32 cellular contexts compared by ENCODE assay signal in the genomic region with DNA sequence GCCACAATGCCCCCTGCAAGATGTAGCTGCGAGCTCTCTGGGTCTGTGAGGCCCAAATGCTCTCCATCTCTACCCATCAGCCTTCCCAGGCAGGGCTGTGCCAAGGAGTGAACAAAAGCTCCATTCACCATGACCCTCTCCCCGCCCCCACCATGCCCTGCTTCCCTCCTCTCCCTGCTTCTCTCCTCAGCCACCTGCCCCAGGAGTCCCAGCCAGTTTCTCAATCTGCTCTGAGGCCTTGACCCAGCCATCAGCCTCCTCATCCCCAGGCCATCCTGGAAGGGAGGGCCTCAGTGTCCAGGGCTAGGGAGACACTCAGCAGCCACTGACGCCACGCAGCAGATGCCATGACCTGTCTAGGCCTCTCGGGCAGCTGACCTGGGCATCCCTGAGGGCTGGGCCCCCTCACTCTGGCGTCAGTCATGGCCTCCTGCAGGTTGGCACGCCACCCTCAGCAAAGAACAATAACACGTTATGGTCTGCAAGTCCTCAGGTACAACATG. TPM values are rescaled to one million over a fixed set of nuclear protein-coding genes. Genes with fewer than 3 reads are reported as not detected.
DNase-seq lines count a peak whose midpoint lies in the region; TF ChIP-seq lines count a peak whose summit lies in the region.
"Had no signal": no experiment of that assay in that cellular context is flagged by ENCODE, and none has a peak within 500 bp of the region (broad histone marks: within the 10 kb centered on the region; RNA-seq: fewer than 3 reads in every experiment).

No MANE protein-coding gene starts in this region.

- H3K9me3 ChIP-seq in endodermal cell (ENCODE audit: control insufficient read depth, low read length), result no peaks in the 10 kb centered on the region
- H3K9me3 ChIP-seq in effector memory CD4-positive, alpha-beta T cell (ENCODE audit: control insufficient read depth, low read length), result no peaks in the 10 kb centered on the region
- H3K9me3 ChIP-seq in vagina, result no peaks in the 10 kb centered on the region
- H3K9me3 ChIP-seq: adrenal gland, gastroesophageal sphincter, right lobe of liver, suprapubic skin, upper lobe of right lung had no signal

- H3K4me1 ChIP-seq in endodermal cell (ENCODE audit: control insufficient read depth, insufficient read depth, low read length), result no peaks in the 10 kb centered on the region
- H3K4me1 ChIP-seq in effector memory CD4-positive, alpha-beta T cell (ENCODE audit: control insufficient read depth, insufficient read depth, low read length, poor library complexity, severe bottlenecking), result no peaks in the 10 kb centered on the region
- peaks cover 24% of the 10 kb centered on the region for H3K4me1 ChIP-seq in vagina
- H3K4me1 ChIP-seq: adrenal gland, gastroesophageal sphincter, parathyroid adenoma, right lobe of liver, upper lobe of right lung had no signal

- 84 to 97% methylated on average over 6 to 8 of the region's 8 CpGs for WGBS in endodermal cell (ENCODE audit: insufficient coverage in 1 of 2, insufficient read length in 1 of 2), 2 experiments

- no peaks in the 10 kb centered on the region for H3K27me3 ChIP-seq in endodermal cell (ENCODE audit: control insufficient read depth, insufficient read depth, low read length, poor library complexity, severe bottlenecking)
- no peaks in the 10 kb centered on the region for H3K27me3 ChIP-seq in effector memory CD4-positive, alpha-beta T cell (replicated peaks; ENCODE audit: control insufficient read depth, insufficient read depth, low read length, poor library complexity, severe bottlenecking)
- no peaks in the 10 kb centered on the region for H3K27me3 ChIP-seq in vagina
- H3K27me3 ChIP-seq: adrenal gland, gastroesophageal sphincter, right lobe of liver, suprapubic skin, upper lobe of right lung had no signal

- peak; percentile 83 for DNase-seq in Ammon's horn (ENCODE audit: low spot score)
- DNase-seq in RWPE1 (ENCODE audit: low spot score), result no peak
- peak; percentile 29 for DNase-seq in endodermal cell
- peak in 47 of 56 donors; percentile 20 to 78 (median 52) for DNase-seq in nucleus accumbens (lab: John Stamatoyannopoulos, UW)
- DNase-seq in NCI-H146 (lab: John Stamatoyannopoulos, UW), result no peak
- no peak for DNase-seq in HuH-7 (ENCODE audit: low spot score)
- no peak for DNase-seq in effector memory CD4-positive, alpha-beta T cell
- no peak for DNase-seq in vagina (ENCODE audit: extremely low spot score in 2 of 2)
- DNase-seq: activated CD4-positive, alpha-beta T cell treated with anti-CD3 and anti-CD28 coated beads for 36 hours; activated CD8-positive, alpha-beta memory T cell treated with anti-CD3 and anti-CD28 coated beads for 24 hours; activated naive CD4-positive, alpha-beta T cell treated with anti-CD3 and anti-CD28 coated beads for 36 hours; activated T-cell treated with anti-CD3 and anti-CD28 coated beads, Interleukin-2, amount 50 U/mL, for 4 hours; KBM-7; MM.1S; NCI-H1417; NCI-H2081 treated with DMSO at 0.1 percent for 48 hours; NCI-H82; RPMI8226; stimulated activated CD4-positive, alpha-beta T cell treated with anti-CD3 and anti-CD28 coated beads, Interleukin-4, amount 100 ng/mL, for 24 hours; T-helper 2 cell; upper lobe of right lung had no signal

- peaks cover 2% of the 10 kb centered on the region for H3K27me3 Mint-ChIP-seq in endodermal cell (ENCODE audit: insufficient read depth)
- H3K27me3 Mint-ChIP-seq: activated CD4-positive, alpha-beta T cell treated with anti-CD3 and anti-CD28 coated beads for 36 hours had no signal

- H3K4me3 ChIP-seq in endodermal cell (ENCODE audit: low read length) (no peak overlapping the region), vagina (no peak overlapping the region)
- no peak overlapping the region for H3K4me3 ChIP-seq in effector memory CD4-positive, alpha-beta T cell (ENCODE audit: insufficient read depth, low read depth, low read length, poor library complexity, severe bottlenecking)
- H3K4me3 ChIP-seq: adrenal gland, gastroesophageal sphincter, right lobe of liver, suprapubic skin, upper lobe of right lung had no signal

- no peaks in the 10 kb centered on the region for H3K36me3 Mint-ChIP-seq in endodermal cell (ENCODE audit: low read depth)
- H3K36me3 Mint-ChIP-seq: stimulated activated effector memory CD8-positive, alpha-beta T cell treated with anti-CD3 and anti-CD28 coated beads, Interleukin-12 subunit alpha, Interleukin-12 subunit beta, amount 100 ng/mL, for 72 hours had no signal

- no peaks in the 10 kb centered on the region for H3K9me3 Mint-ChIP-seq in endodermal cell
- H3K9me3 Mint-ChIP-seq: activated naive CD4-positive, alpha-beta T cell treated with anti-CD3 and anti-CD28 coated beads for 36 hours; activated T-cell treated with anti-CD3 and anti-CD28 coated beads, Interleukin-2, amount 50 U/mL, for 4 hours; nephron; stimulated activated effector memory CD8-positive, alpha-beta T cell treated with anti-CD3 and anti-CD28 coated beads, Interleukin-12 subunit alpha, Interleukin-12 subunit beta, amount 100 ng/mL, for 72 hours had no signal

- H3K9ac ChIP-seq in endodermal cell (ENCODE audit: extremely low read depth, low read length, poor library complexity, severe bottlenecking), result no peak overlapping the region
- H3K9ac ChIP-seq: parathyroid adenoma had no signal

- POLR2A ChIA-PET in RWPE1 (lab: Yijun Ruan, JAX; ENCODE audit: low non-redundant PET), result no interaction called here

- no peak for TF ChIP-seq POLR2A in vagina (IDR thresholded peaks at IDR 0.05)

- H3K4me3 Mint-ChIP-seq in endodermal cell, result no peak overlapping the region
- H3K4me3 Mint-ChIP-seq: activated CD4-positive, alpha-beta T cell treated with anti-CD3 and anti-CD28 coated beads for 36 hours; activated naive CD4-positive, alpha-beta T cell treated with anti-CD3 and anti-CD28 coated beads for 36 hours; activated T-cell treated with anti-CD3 and anti-CD28 coated beads, Interleukin-2, amount 50 U/mL, for 4 hours; nephron; stimulated activated effector memory CD8-positive, alpha-beta T cell treated with anti-CD3 and anti-CD28 coated beads, Interleukin-12 subunit alpha, Interleukin-12 subunit beta, amount 100 ng/mL, for 72 hours had no signal

- TF ChIP-seq CTCF in RWPE1 (conservative IDR thresholded peaks at IDR 0.05; ENCODE audit: low read depth) (no peak), endodermal cell (conservative IDR thresholded peaks at IDR 0.05) (no peak), vagina (IDR thresholded peaks at IDR 0.05) (no peak)

- no peaks in the 10 kb centered on the region for H3K4me1 Mint-ChIP-seq in endodermal cell
- H3K4me1 Mint-ChIP-seq: activated CD4-positive, alpha-beta T cell treated with anti-CD3 and anti-CD28 coated beads for 36 hours; nephron had no signal

- H3K27ac ChIP-seq in RWPE1 (peak overlapping the region; percentile 25), endodermal cell (ENCODE audit: low read depth, low read length) (no peak overlapping the region), vagina (no peak overlapping the region)
- H3K27ac ChIP-seq in effector memory CD4-positive, alpha-beta T cell (ENCODE audit: insufficient read depth, low read length, poor library complexity, severe bottlenecking), result no peak overlapping the region
- H3K27ac ChIP-seq: adrenal gland, gastroesophageal sphincter, parathyroid adenoma, right lobe of liver, suprapubic skin, upper lobe of right lung had no signal

- CTCF ChIA-PET in RWPE1 (lab: Yijun Ruan, JAX), result interaction anchor here (0.8 kb wide), 1 partner anchor 9 kb away, joined by 4 read pairs; a partner anchor contains a TSS

- no peak overlapping the region for H3K27ac Mint-ChIP-seq in endodermal cell
- H3K27ac Mint-ChIP-seq: activated CD4-positive, alpha-beta T cell treated with anti-CD3 and anti-CD28 coated beads for 36 hours; activated naive CD4-positive, alpha-beta T cell treated with anti-CD3 and anti-CD28 coated beads for 36 hours; nephron; stimulated activated effector memory CD8-positive, alpha-beta T cell treated with anti-CD3 and anti-CD28 coated beads, Interleukin-12 subunit alpha, Interleukin-12 subunit beta, amount 100 ng/mL, for 72 hours had no signal

- intact Hi-C loops in vagina (cut with DNase I), result no loop called here

- H3K36me3 ChIP-seq in endodermal cell (ENCODE audit: control insufficient read depth, insufficient read depth, low read length) (no peaks in the 10 kb centered on the region), vagina (no peaks in the 10 kb centered on the region)
- no peaks in the 10 kb centered on the region for H3K36me3 ChIP-seq in effector memory CD4-positive, alpha-beta T cell (ENCODE audit: control insufficient read depth, insufficient read depth, low read length)
- H3K36me3 ChIP-seq: adrenal gland, gastroesophageal sphincter, right lobe of liver, suprapubic skin, upper lobe of right lung had no signal

RNA-seq across cellular contexts. Expression of a gene that starts 8.5 kb away (rescaled TPM):
- total RNA-seq in endodermal cell, result not detected
- not detected for polyA plus RNA-seq in endodermal cell (2013, experiment 1 of 2)
- not detected for polyA plus RNA-seq in endodermal cell (2013, experiment 2 of 2)
- total RNA-seq in vagina, result 4,247 TPM
- total RNA-seq: activated CD4-positive, alpha-beta T cell treated with anti-CD3 and anti-CD28 coated beads for 36 hours; activated naive CD4-positive, alpha-beta T cell treated with anti-CD3 and anti-CD28 coated beads for 36 hours; activated T-cell treated with anti-CD3 and anti-CD28 coated beads, Interleukin-2, amount 50 U/mL, for 4 hours; HT1080; liver had no signal

RNA-seq across cellular contexts. Expression of a gene that starts 24.3 kb away (rescaled TPM):
- not detected for total RNA-seq in endodermal cell
- not detected for polyA plus RNA-seq in endodermal cell (2013, experiment 1 of 2)
- polyA plus RNA-seq in endodermal cell (2013, experiment 2 of 2), result not detected
- total RNA-seq in vagina, result not detected
- total RNA-seq: activated CD4-positive, alpha-beta T cell treated with anti-CD3 and anti-CD28 coated beads for 36 hours; activated naive CD4-positive, alpha-beta T cell treated with anti-CD3 and anti-CD28 coated beads for 36 hours; activated T-cell treated with anti-CD3 and anti-CD28 coated beads, Interleukin-2, amount 50 U/mL, for 4 hours; adrenal gland; bronchial epithelial cell; gastroesophageal sphincter; HT1080; liver; mononuclear cell; right lobe of liver; upper lobe of right lung had no signal
- polyA plus RNA-seq: adrenal gland, liver had no signal

RNA-seq across cellular contexts. Expression of a gene that starts 35.6 kb away (rescaled TPM):
- total RNA-seq in endodermal cell, result not detected
- not detected for polyA plus RNA-seq in endodermal cell (2013, experiment 1 of 2)
- not detected for polyA plus RNA-seq in endodermal cell (2013, experiment 2 of 2)
- total RNA-seq in vagina, result 7,258 TPM
- total RNA-seq: activated CD4-positive, alpha-beta T cell treated with anti-CD3 and anti-CD28 coated beads for 36 hours; activated naive CD4-positive, alpha-beta T cell treated with anti-CD3 and anti-CD28 coated beads for 36 hours; activated T-cell treated with anti-CD3 and anti-CD28 coated beads, Interleukin-2, amount 50 U/mL, for 4 hours; HT1080; mononuclear cell had no signal

RNA-seq across cellular contexts. Expression of a gene that starts 45.0 kb away (rescaled TPM):
- total RNA-seq in endodermal cell (not detected), vagina (not detected)
- not detected for polyA plus RNA-seq in endodermal cell (2013, experiment 1 of 2)
- not detected for polyA plus RNA-seq in endodermal cell (2013, experiment 2 of 2)
- total RNA-seq: activated CD4-positive, alpha-beta T cell treated with anti-CD3 and anti-CD28 coated beads for 36 hours; activated naive CD4-positive, alpha-beta T cell treated with anti-CD3 and anti-CD28 coated beads for 36 hours; activated T-cell treated with anti-CD3 and anti-CD28 coated beads, Interleukin-2, amount 50 U/mL, for 4 hours; adrenal gland; bronchial epithelial cell; gastroesophageal sphincter; HT1080; liver; right lobe of liver; upper lobe of right lung had no signal
- polyA plus RNA-seq: adrenal gland, liver had no signal

RNA-seq across cellular contexts. Expression of a gene that starts 55.1 kb away (rescaled TPM):
- total RNA-seq in endodermal cell (not detected), vagina (257 TPM)
- polyA plus RNA-seq in endodermal cell (2013, experiment 1 of 2), result not detected
- not detected for polyA plus RNA-seq in endodermal cell (2013, experiment 2 of 2)
- total RNA-seq: activated CD4-positive, alpha-beta T cell treated with anti-CD3 and anti-CD28 coated beads for 36 hours; activated naive CD4-positive, alpha-beta T cell treated with anti-CD3 and anti-CD28 coated beads for 36 hours; activated T-cell treated with anti-CD3 and anti-CD28 coated beads, Interleukin-2, amount 50 U/mL, for 4 hours; HT1080; mononuclear cell; upper lobe of right lung had no signal
- polyA plus RNA-seq: liver had no signal

Comparison
In these comparisons a context has a peak if more than half of its experiments do, and no peak if none do; other contexts are left out.
1. DNase-seq: peak in Ammon's horn (single experiment), endodermal cell (single experiment) and nucleus accumbens (47 of 56); none in RWPE1 (single experiment), NCI-H146 (single experiment), HuH-7 (single experiment), effector memory CD4-positive, alpha-beta T cell (0 of 3) and vagina (0 of 2).
2. RNA of a gene that starts 8.5 kb away (total RNA-seq): 4,247 TPM in vagina (single experiment); not detected in endodermal cell; every median in the first group is over 1,000 times any median in the second.
3. RNA of a gene that starts 35.6 kb away (total RNA-seq): 7,258 TPM in vagina (single experiment); not detected in endodermal cell; every median in the first group is over 1,000 times any median in the second.